Comparison of ENCODE assay signal across 8 cellular contexts in genomic region chr6:41548098-41548840, GRCh38. TPM values are rescaled to one million over a fixed set of nuclear protein-coding genes. Genes with fewer than 3 reads are reported as not detected.
DNase-seq lines count a peak whose midpoint lies in the region; TF ChIP-seq lines count a peak whose summit lies in the region.

No MANE protein-coding gene starts in this region.

- no peak for TF ChIP-seq CTCF in HFFc6 (IDR thresholded peaks at IDR 0.05)

- no peaks in the 10 kb centered on the region for H3K9me3 ChIP-seq in iPS-18a (ENCODE audit: control insufficient read depth, low read depth, low read length)

- no peak for DNase-seq in HFFc6
- DNase-seq in activated T-cell treated with anti-CD3 and anti-CD28 coated beads, Interleukin-2, amount 50 U/mL, for 48 hours = peak; percentile 67 to 74
- peak; percentile 60 for DNase-seq in stimulated activated CD4-positive, alpha-beta T cell treated with anti-CD3 and anti-CD28 coated beads, Interleukin-4, amount 100 ng/mL, for 24 hours
- DNase-seq in NCI-H1694 treated with DMSO at 0.1 percent for 48 hours (lab: John Stamatoyannopoulos, UW) = no peak
- DNase-seq in KG1 (lab: John Stamatoyannopoulos, UW) = no peak
- no peak for DNase-seq in DMS79 treated with DMSO at 0.1 percent for 48 hours (lab: John Stamatoyannopoulos, UW)
- no peak for DNase-seq in dedifferentiated amniotic fluid mesenchymal stem cell (ENCODE audit: extremely low spot score)

- H3K27ac ChIP-seq in iPS-18a (ENCODE audit: low read length) = no peak overlapping the region

- peaks cover 85% of the 10 kb centered on the region for H3K27me3 ChIP-seq in iPS-18a (ENCODE audit: control insufficient read depth, insufficient read depth, low read length)

- no peaks in the 10 kb centered on the region for H3K9me3 Mint-ChIP-seq in HFFc6

- peaks cover 3% of the 10 kb centered on the region for H3K27me3 Mint-ChIP-seq in HFFc6 (ENCODE audit: insufficient read depth)

- H3K9ac ChIP-seq in iPS-18a (ENCODE audit: low read length) = peak overlapping the region; percentile 8

- peak overlapping the region; percentile 83 for H3K4me3 ChIP-seq in iPS-18a (ENCODE audit: low read length)

- H3K4me1 Mint-ChIP-seq in HFFc6 (ENCODE audit: low read depth) = peaks cover 14% of the 10 kb centered on the region

- H3K36me3 Mint-ChIP-seq in HFFc6 (ENCODE audit: low read depth) = 0 out of 2 replicates have a peak, but pooled peaks cover 4% of the 10 kb centered on the region

- H3K36me3 ChIP-seq in iPS-18a (ENCODE audit: control insufficient read depth, low read depth, low read length) = no peaks in the 10 kb centered on the region

- no peak overlapping the region for H3K27ac Mint-ChIP-seq in HFFc6

- peak overlapping the region; percentile 95; the same call in 1 of the 2 replicates for H3K4me3 Mint-ChIP-seq in HFFc6

- H3K4me1 ChIP-seq in iPS-18a (ENCODE audit: control insufficient read depth, low read depth, low read length) = peaks cover 62% of the 10 kb centered on the region

RNA-seq across cellular contexts. Expression of gene FOXP4, which starts 2.1 kb away (rescaled TPM):
- 10 to 100 TPM; 17.9 to 24.4 (median 24.0) TPM for total RNA-seq in HFFc6 (2021; fragmentation: NEBNext Ultra II Directional; extraction: Animal tissue kit (Norgen Biotek cat#: 25700))

Comparison
In these comparisons a context has a peak if more than half of its experiments do, and no peak if none do; other contexts are left out.
1. DNase-seq: peak in activated T-cell treated with anti-CD3 and anti-CD28 coated beads, Interleukin-2, amount 50 U/mL, for 48 hours (2 of 2) and stimulated activated CD4-positive, alpha-beta T cell treated with anti-CD3 and anti-CD28 coated beads, Interleukin-4, amount 100 ng/mL, for 24 hours (single experiment); none in HFFc6 (single experiment), NCI-H1694 treated with DMSO at 0.1 percent for 48 hours (single experiment), KG1 (single experiment), DMS79 treated with DMSO at 0.1 percent for 48 hours (single experiment) and dedifferentiated amniotic fluid mesenchymal stem cell (single experiment).